10 cellular contexts compared by ENCODE assay signal in the genomic region with DNA sequence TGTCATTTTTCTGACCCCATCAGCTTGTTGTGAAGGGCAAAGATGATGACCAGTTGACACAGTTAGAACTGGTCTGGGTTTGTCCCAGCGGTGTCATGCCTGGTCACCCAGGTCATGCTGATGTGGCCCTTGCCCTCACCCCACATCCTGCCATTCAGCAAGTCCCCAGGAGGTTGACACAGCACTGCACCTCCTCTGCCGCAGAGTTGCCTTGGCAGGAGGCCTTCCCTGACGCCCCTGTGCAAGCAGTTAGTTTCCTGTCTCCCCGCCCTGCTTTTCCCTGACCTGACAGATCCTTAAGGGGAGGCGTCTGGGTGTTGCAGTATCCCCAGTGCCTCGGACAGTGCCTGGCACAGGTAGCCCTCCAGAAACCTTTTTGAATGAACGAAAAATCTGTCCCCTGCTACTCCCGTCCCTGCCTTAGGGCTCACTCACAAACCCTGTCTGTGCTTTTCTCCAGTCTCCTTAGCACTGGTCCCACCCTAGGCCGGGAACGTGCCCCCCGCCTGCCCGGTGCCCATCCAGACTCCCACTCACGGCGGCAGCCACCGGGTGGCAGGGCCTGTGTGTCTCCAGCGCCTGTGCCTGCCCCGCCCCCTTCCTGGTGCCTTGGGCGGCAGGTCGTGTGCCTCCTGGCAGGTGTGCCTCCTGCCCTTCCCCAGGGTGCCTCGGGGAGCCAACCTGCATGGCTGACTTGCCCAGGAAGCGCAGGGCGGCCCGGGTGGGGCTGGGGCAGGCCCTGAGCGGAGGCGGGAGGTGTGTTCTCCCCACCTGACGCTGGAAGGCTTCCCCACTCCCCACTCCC. TPM values are rescaled to one million over a fixed set of nuclear protein-coding genes. Genes with fewer than 3 reads are reported as not detected.
A peak's percentile ranks its signal among the peaks of the same experiment; 100 is the strongest.
DNase-seq lines count a peak whose midpoint lies in the region; ATAC-seq and TF ChIP-seq lines count a peak whose summit lies in the region.
"Had no signal": no experiment of that assay in that cellular context is flagged by ENCODE, and none has a peak within 500 bp of the region (broad histone marks: within the 10 kb centered on the region; RNA-seq: fewer than 3 reads in every experiment).

No MANE protein-coding gene starts in this region.

- H3K9me3 Mint-ChIP-seq in activated T-helper 17 cell treated with anti-CD3 and anti-CD28 coated beads, Interleukin-2, amount 50 U/mL, for 72 hours = no peaks in the 10 kb centered on the region

- H3K4me1 ChIP-seq in mesodermal cell (ENCODE audit: control insufficient read depth, insufficient read depth, low read length, poor library complexity, severe bottlenecking) = peaks cover 48% of the 10 kb centered on the region

- ATAC-seq in HG02763 (IDR thresholded peaks at IDR 0.05; ENCODE audit: unreplicated experiment) (peak; percentile 39), GM21528 (IDR thresholded peaks at IDR 0.05; ENCODE audit: low FRiP score, unreplicated experiment) (no peak), HG02885 (IDR thresholded peaks at IDR 0.05; ENCODE audit: poor library complexity, unreplicated experiment) (no peak)
- ATAC-seq in activated T-helper 17 cell treated with anti-CD3 and anti-CD28 coated beads, Interleukin-2, amount 50 U/mL, for 72 hours (replicated peaks) = peak; percentile 81

- no peaks in the 10 kb centered on the region for H3K9me3 ChIP-seq in mesodermal cell (ENCODE audit: control insufficient read depth, low read length)
- H3K9me3 ChIP-seq in WERI-Rb-1 (ENCODE audit: severe bottlenecking) = no peaks in the 10 kb centered on the region

- H3K27me3 ChIP-seq in WERI-Rb-1 (ENCODE audit: insufficient read depth, low read depth, severe bottlenecking) = no peaks in the 10 kb centered on the region

- H3K4me3 ChIP-seq in mesodermal cell (ENCODE audit: extremely low read depth, insufficient read depth, low read length, poor library complexity, severe bottlenecking) (no peak overlapping the region), WERI-Rb-1 (ENCODE audit: low read depth, low read length) (no peak overlapping the region)

- peak overlapping the region; percentile 93 for H3K27ac Mint-ChIP-seq in activated T-helper 17 cell treated with anti-CD3 and anti-CD28 coated beads, Interleukin-2, amount 50 U/mL, for 72 hours

- 63 to 71% methylated on average over 21 to 26 of the region's 26 CpGs for WGBS in mesodermal cell (ENCODE audit: insufficient coverage in 2 of 2), 2 experiments

- H3K4me3 Mint-ChIP-seq in activated T-helper 17 cell treated with anti-CD3 and anti-CD28 coated beads, Interleukin-2, amount 50 U/mL, for 72 hours = peak overlapping the region; percentile 78

- peaks cover 26% of the 10 kb centered on the region for H3K4me1 Mint-ChIP-seq in activated T-helper 17 cell treated with anti-CD3 and anti-CD28 coated beads, Interleukin-2, amount 50 U/mL, for 72 hours

- H3K27me3 Mint-ChIP-seq in activated T-helper 17 cell treated with anti-CD3 and anti-CD28 coated beads, Interleukin-2, amount 50 U/mL, for 72 hours = no peaks in the 10 kb centered on the region

- DNase-seq in COLO668 (lab: John Stamatoyannopoulos, UW; ENCODE audit: unreplicated experiment) = peak; percentile 82
- no peak for DNase-seq in WERI-Rb-1
- no peak for DNase-seq in GF-D8 (lab: John Stamatoyannopoulos, UW)
- DNase-seq: cortex of kidney, NCI-H226 had no signal

- peaks cover 5% of the 10 kb centered on the region for H3K36me3 Mint-ChIP-seq in activated T-helper 17 cell treated with anti-CD3 and anti-CD28 coated beads, Interleukin-2, amount 50 U/mL, for 72 hours (ENCODE audit: low read depth)

- H3K27ac ChIP-seq in mesodermal cell (ENCODE audit: low read depth, low read length, severe bottlenecking) (peak overlapping the region; percentile 66), WERI-Rb-1 (no peak overlapping the region)

- TF ChIP-seq CTCF in WERI-Rb-1 (IDR thresholded peaks at IDR 0.05; ENCODE audit: low read depth, low read length) = no peak

- peaks cover 4% of the 10 kb centered on the region for H3K36me3 ChIP-seq in mesodermal cell (ENCODE audit: control insufficient read depth, insufficient read depth, low read length)
- H3K36me3 ChIP-seq in WERI-Rb-1 = no peaks in the 10 kb centered on the region

RNA-seq across cellular contexts. Expression of a gene that starts 13.0 kb away (rescaled TPM):
- 10 to 100 TPM in 1 of 2 donors, 1 to 10 TPM in 1; 8.3 to 19.9 TPM for total RNA-seq in activated T-helper 17 cell treated with anti-CD3 and anti-CD28 coated beads, Interleukin-2, amount 50 U/mL, for 72 hours
- polyA plus RNA-seq in mesodermal cell (2013, experiment 1 of 2) = 48.1 TPM
- polyA plus RNA-seq in mesodermal cell (2013, experiment 2 of 2) = 32.4 TPM

Comparison
In these comparisons a context has a peak if more than half of its experiments do, and no peak if none do; other contexts are left out.
1. ATAC-seq: peak in HG02763 (single experiment) and activated T-helper 17 cell treated with anti-CD3 and anti-CD28 coated beads, Interleukin-2, amount 50 U/mL, for 72 hours (single experiment); none in GM21528 (single experiment) and HG02885 (single experiment).